In genomic region chr7:30074422-30075030, GRCh38 we compare ENCODE assay signal across 8 cellular contexts. TPM values are rescaled to one million over a fixed set of nuclear protein-coding genes. Genes with fewer than 3 reads are reported as not detected.
DNase-seq lines count a peak whose midpoint lies in the region; ATAC-seq and TF ChIP-seq lines count a peak whose summit lies in the region.

No MANE protein-coding gene starts in this region.

- 54% methylated on average over 1 of the region's 1 CpG for WGBS in liver

- TF ChIP-seq RAD21 in liver (IDR thresholded peaks at IDR 0.05): peak; percentile 68 to 77

- DNase-seq in NOMO-1 treated with DMSO at 0.1 percent for 48 hours (lab: John Stamatoyannopoulos, UW; ENCODE audit: unreplicated experiment) (peak; percentile 30), NOMO-1 treated with dmso at 0.1 percent for 144 hours (lab: John Stamatoyannopoulos, UW; ENCODE audit: unreplicated experiment) (no peak), NCI-H146 (lab: John Stamatoyannopoulos, UW) (peak; percentile 46), NCI-H187 treated with DMSO at 0.1 percent for 48 hours (lab: John Stamatoyannopoulos, UW) (no peak), COLO668 (lab: John Stamatoyannopoulos, UW; ENCODE audit: unreplicated experiment) (no peak)

- no peaks in the 10 kb centered on the region for H3K4me1 ChIP-seq in liver (ENCODE audit: control insufficient read depth in 4 of 4, insufficient read depth in 4 of 4, low read length in 3 of 4)

- peak; percentile 29; the same call in 1 of the 2 replicates for TF ChIP-seq CTCF in WI38 (IDR thresholded peaks at IDR 0.05; ENCODE audit: low read depth, low read length)
- TF ChIP-seq CTCF in liver (IDR thresholded peaks at IDR 0.05; ENCODE audit: low read depth, low read length, missing input control): peak; percentile 25

- H3K9ac ChIP-seq in liver (ENCODE audit: low read depth in 1 of 2, low read length in 2 of 2): no peak overlapping the region

- peaks cover 0 to 5% (median 2%) of the 10 kb centered on the region in 4 donors for H3K36me3 ChIP-seq in liver (ENCODE audit: control insufficient read depth in 4 of 4, insufficient read depth in 3 of 4, low read depth in 1 of 4, low read length in 3 of 4)

- H3K27me3 ChIP-seq in liver (ENCODE audit: control insufficient read depth in 4 of 4, insufficient read depth in 4 of 4, low read length in 3 of 4): no peaks in the 10 kb centered on the region

- no peak overlapping the region for H3K27ac ChIP-seq in liver (ENCODE audit: low read depth in 1 of 2, low read length in 2 of 2)

- no peaks in the 10 kb centered on the region for H3K9me3 ChIP-seq in liver (ENCODE audit: control insufficient read depth in 4 of 4, low read length in 3 of 4)

- no peak overlapping the region for H3K4me3 ChIP-seq in WI38 (ENCODE audit: low read depth, low read length)
- no peak overlapping the region for H3K4me3 ChIP-seq in liver (ENCODE audit: low read depth in 1 of 3, low read length in 3 of 3)

- no peak for ATAC-seq in GM18511 (IDR thresholded peaks at IDR 0.05; ENCODE audit: unreplicated experiment)

TF ChIP-seq in liver, 16 proteins besides CTCF, POLR2A, EP300 and RAD21:
- TF ChIP-seq RXRA (IDR thresholded peaks at IDR 0.05): no peak

RNA-seq across cellular contexts. Expression of gene PLEKHA8, which starts 46.3 kb away (rescaled TPM):
- 1 to 10 TPM; 3.0 to 5.4 TPM for total RNA-seq in liver
- 1 to 10 TPM; 1.0 to 1.8 TPM for polyA plus RNA-seq in liver

RNA-seq across cellular contexts. Expression of gene FKBP14, which starts 48.0 kb away (rescaled TPM):
- total RNA-seq in liver: 1 to 10 TPM; 4.3 to 6.1 TPM
- 1 to 10 TPM; 2.6 to 2.7 TPM for polyA plus RNA-seq in liver

Comparison
In these comparisons a context has a peak if more than half of its experiments do, and no peak if none do; other contexts are left out.
1. DNase-seq: peak in NOMO-1 treated with DMSO at 0.1 percent for 48 hours (single experiment) and NCI-H146 (single experiment); none in NOMO-1 treated with dmso at 0.1 percent for 144 hours (single experiment), NCI-H187 treated with DMSO at 0.1 percent for 48 hours (single experiment) and COLO668 (single experiment).